Comparison of ENCODE assay signal across 8 cellular contexts in genomic region chr11:88508808-88509581, GRCh38.
A peak's percentile ranks its signal among the peaks of the same experiment; 100 is the strongest.
DNase-seq lines count a peak whose midpoint lies in the region; ATAC-seq and TF ChIP-seq lines count a peak whose summit lies in the region.

No MANE protein-coding gene starts in this region.

- DNase-seq in CD4-positive, CD25-positive, alpha-beta regulatory T cell, result peak in 1 of 3 donors; percentile 19
- peak; percentile 69 for DNase-seq in H9
- peak; percentile 9 for DNase-seq in stimulated activated CD4-positive, alpha-beta T cell treated with anti-CD3 and anti-CD28 coated beads, Interleukin-12 subunit alpha, Interleukin-12 subunit beta, amount 100 ng/mL, for 4 hours
- no peak for DNase-seq in foreskin melanocyte
- DNase-seq in HT-29 (ENCODE audit: low spot score), result no peak
- DNase-seq in effector CD8-positive, alpha-beta T cell (lab: John Stamatoyannopoulos, UW), result no peak

- H3K27me3 ChIP-seq in CD4-positive, CD25-positive, alpha-beta regulatory T cell (ENCODE audit: control insufficient read depth, insufficient read depth, low read length), result peaks cover 42% of the 10 kb centered on the region
- no peaks in the 10 kb centered on the region; the same call in 1 of the 2 replicates for H3K27me3 ChIP-seq in H9 (ENCODE audit: insufficient read depth, low read length)

- H3K36me3 Mint-ChIP-seq in CD4-positive, CD25-positive, alpha-beta regulatory T cell, result no peaks in the 10 kb centered on the region
- H3K36me3 Mint-ChIP-seq in H9 (ENCODE audit: insufficient read depth in 1 of 3, low read depth in 3 of 3), result no peaks in the 10 kb centered on the region; a peak in 1 of 7 replicates
- H3K36me3 Mint-ChIP-seq in activated naive CD4-positive, alpha-beta T cell treated with anti-CD3 and anti-CD28 coated beads, Interleukin-2, amount 50 U/mL, for 24 hours, result peaks cover 2% of the 10 kb centered on the region

- H3K4me3 Mint-ChIP-seq in CD4-positive, CD25-positive, alpha-beta regulatory T cell, result peak overlapping the region; percentile 24 to 73 (median 70)
- peak overlapping the region; percentile 63 to 70 for H3K4me3 Mint-ChIP-seq in H9
- peak overlapping the region; percentile 73 for H3K4me3 Mint-ChIP-seq in activated naive CD4-positive, alpha-beta T cell treated with anti-CD3 and anti-CD28 coated beads, Interleukin-2, amount 50 U/mL, for 24 hours

- ATAC-seq in CD4-positive, CD25-positive, alpha-beta regulatory T cell (ENCODE audit: low read depth in 2 of 2), result no peak

- H4K8ac ChIP-seq in H9 (replicated peaks; ENCODE audit: insufficient read length, low read depth, low read length), result no peak overlapping the region

- no peak overlapping the region for H3K56ac ChIP-seq in H9 (ENCODE audit: insufficient read length, low read depth, low read length)

- H4K20me1 ChIP-seq in H9 (ENCODE audit: control insufficient read depth, insufficient read depth, insufficient read length), result no peaks in the 10 kb centered on the region

- H3K18ac ChIP-seq in H9 (ENCODE audit: insufficient read length, low read depth, low read length), result peak overlapping the region; percentile 86

- H3K27me3 Mint-ChIP-seq in CD4-positive, CD25-positive, alpha-beta regulatory T cell, result peaks cover 93% of the 10 kb centered on the region
- peaks cover 33% of the 10 kb centered on the region for H3K27me3 Mint-ChIP-seq in H9 (ENCODE audit: low read depth)
- peaks cover 42% of the 10 kb centered on the region for H3K27me3 Mint-ChIP-seq in activated naive CD4-positive, alpha-beta T cell treated with anti-CD3 and anti-CD28 coated beads, Interleukin-2, amount 50 U/mL, for 24 hours

- no peaks in the 10 kb centered on the region for H3K9me3 ChIP-seq in CD4-positive, CD25-positive, alpha-beta regulatory T cell (ENCODE audit: control insufficient read depth in 2 of 2, low read length in 2 of 2)
- no peaks in the 10 kb centered on the region for H3K9me3 ChIP-seq in H9 (ENCODE audit: control insufficient read depth, low read depth, low read length)

- H2AFZ ChIP-seq in H9 (ENCODE audit: low read length), result no peak overlapping the region

- H2BK5ac ChIP-seq in H9 (ENCODE audit: insufficient read length, low read length), result no peak overlapping the region

- no peak overlapping the region for H3T11ph ChIP-seq in H9 (ENCODE audit: low read length)

- no peak overlapping the region for H3K23ac ChIP-seq in H9 (ENCODE audit: insufficient read length, low read depth, low read length)

- no peak overlapping the region for H4K5ac ChIP-seq in H9 (ENCODE audit: insufficient read length, low read depth, low read length)

- H2AK5ac ChIP-seq in H9 (ENCODE audit: insufficient read length, low read length), result no peak overlapping the region

- peak overlapping the region; percentile 92 for H3K14ac ChIP-seq in H9 (ENCODE audit: insufficient read depth, low read length)

- H3K23me2 ChIP-seq in H9 (ENCODE audit: insufficient read length, low read depth, low read length, poor library complexity, severe bottlenecking), result peaks cover 8% of the 10 kb centered on the region

- H3K9ac ChIP-seq in H9 (ENCODE audit: extremely low read depth, insufficient read length, low read length), result peak overlapping the region; percentile 34

- H3K4me1 ChIP-seq in CD4-positive, CD25-positive, alpha-beta regulatory T cell (ENCODE audit: control insufficient read depth, insufficient read depth, low read length, poor library complexity, severe bottlenecking), result peaks cover 11% of the 10 kb centered on the region
- peaks cover 6% of the 10 kb centered on the region; the same call in 1 of the 2 replicates for H3K4me1 ChIP-seq in H9 (ENCODE audit: insufficient read depth, low read length)

- H4K91ac ChIP-seq in H9 (ENCODE audit: insufficient read length, low read depth, low read length), result no peak overlapping the region

- TF ChIP-seq CTCF in H9 (conservative IDR thresholded peaks at IDR 0.05), result no peak

- no peaks in the 10 kb centered on the region for H3K79me1 ChIP-seq in H9 (ENCODE audit: insufficient read depth, low read depth, low read length, poor library complexity, severe bottlenecking)

- H3K4ac ChIP-seq in H9 (ENCODE audit: low read depth, low read length), result no peak overlapping the region

- H2BK20ac ChIP-seq in H9 (ENCODE audit: low read depth, low read length, poor library complexity, severe bottlenecking), result no peak overlapping the region

- no peaks in the 10 kb centered on the region for H3K79me2 ChIP-seq in H9 (ENCODE audit: insufficient read depth, low read length)

- peak overlapping the region; percentile 41 for H3K4me2 ChIP-seq in H9 (ENCODE audit: insufficient read depth, insufficient read length, low read length)

- H2BK12ac ChIP-seq in H9 (ENCODE audit: insufficient read length, low read depth, low read length), result no peak overlapping the region

- WGBS in H9 (ENCODE audit: extremely low coverage, insufficient read length, low lambda C conversion rate), result no CpG with 5 or more reads among the region's 78 CpGs

- no peak overlapping the region for H2BK120ac ChIP-seq in H9 (ENCODE audit: low read depth, low read length, poor library complexity, severe bottlenecking)

- no peaks in the 10 kb centered on the region for H3K36me3 ChIP-seq in CD4-positive, CD25-positive, alpha-beta regulatory T cell (ENCODE audit: control insufficient read depth, insufficient read depth, low read length)

- peaks cover 0 to 8% (median 4%) of the 10 kb centered on the region in 4 donors for H3K4me1 Mint-ChIP-seq in CD4-positive, CD25-positive, alpha-beta regulatory T cell
- peaks cover 22 to 30% of the 10 kb centered on the region in 2 experiments for H3K4me1 Mint-ChIP-seq in H9
- peaks cover 16% of the 10 kb centered on the region for H3K4me1 Mint-ChIP-seq in activated naive CD4-positive, alpha-beta T cell treated with anti-CD3 and anti-CD28 coated beads, Interleukin-2, amount 50 U/mL, for 24 hours

- no peak overlapping the region for H3K27ac Mint-ChIP-seq in CD4-positive, CD25-positive, alpha-beta regulatory T cell
- H3K27ac Mint-ChIP-seq in H9, result peak overlapping the region in 1 of 3 experiments; percentile 19; a peak in 1 of 7 replicates
- H3K27ac Mint-ChIP-seq in activated naive CD4-positive, alpha-beta T cell treated with anti-CD3 and anti-CD28 coated beads, Interleukin-2, amount 50 U/mL, for 24 hours, result no peak overlapping the region

- no peak overlapping the region for H3K27ac ChIP-seq in CD4-positive, CD25-positive, alpha-beta regulatory T cell (ENCODE audit: insufficient read depth, low read length, poor library complexity, severe bottlenecking)
- no peak overlapping the region for H3K27ac ChIP-seq in H9 (ENCODE audit: insufficient read length, low read depth, low read length)

- peaks cover 0 to 1% (median 0%) of the 10 kb centered on the region in 7 donors for H3K9me3 Mint-ChIP-seq in CD4-positive, CD25-positive, alpha-beta regulatory T cell
- no peaks in the 10 kb centered on the region for H3K9me3 Mint-ChIP-seq in H9
- no peaks in the 10 kb centered on the region for H3K9me3 Mint-ChIP-seq in activated naive CD4-positive, alpha-beta T cell treated with anti-CD3 and anti-CD28 coated beads, Interleukin-2, amount 50 U/mL, for 24 hours

- no peak overlapping the region for H2BK15ac ChIP-seq in H9 (ENCODE audit: low read depth, low read length)

- H3K4me3 ChIP-seq in CD4-positive, CD25-positive, alpha-beta regulatory T cell (ENCODE audit: low read depth, low read length), result no peak overlapping the region
- peak overlapping the region; percentile 46 for H3K4me3 ChIP-seq in iPS-11a (ENCODE audit: low read depth, low read length)

Comparison
In these comparisons a context has a peak if more than half of its experiments do, and no peak if none do; other contexts are left out.
1. DNase-seq: peak in H9 (single experiment) and stimulated activated CD4-positive, alpha-beta T cell treated with anti-CD3 and anti-CD28 coated beads, Interleukin-12 subunit alpha, Interleukin-12 subunit beta, amount 100 ng/mL, for 4 hours (single experiment); none in foreskin melanocyte (single experiment), HT-29 (single experiment) and effector CD8-positive, alpha-beta T cell (single experiment).
2. Peak in every context shown above with its lines, with median percentiles within 50 percentile points of each other: H3K4me3 Mint-ChIP-seq.